1 cellular context compared by ENCODE assay signal in the genomic region with DNA sequence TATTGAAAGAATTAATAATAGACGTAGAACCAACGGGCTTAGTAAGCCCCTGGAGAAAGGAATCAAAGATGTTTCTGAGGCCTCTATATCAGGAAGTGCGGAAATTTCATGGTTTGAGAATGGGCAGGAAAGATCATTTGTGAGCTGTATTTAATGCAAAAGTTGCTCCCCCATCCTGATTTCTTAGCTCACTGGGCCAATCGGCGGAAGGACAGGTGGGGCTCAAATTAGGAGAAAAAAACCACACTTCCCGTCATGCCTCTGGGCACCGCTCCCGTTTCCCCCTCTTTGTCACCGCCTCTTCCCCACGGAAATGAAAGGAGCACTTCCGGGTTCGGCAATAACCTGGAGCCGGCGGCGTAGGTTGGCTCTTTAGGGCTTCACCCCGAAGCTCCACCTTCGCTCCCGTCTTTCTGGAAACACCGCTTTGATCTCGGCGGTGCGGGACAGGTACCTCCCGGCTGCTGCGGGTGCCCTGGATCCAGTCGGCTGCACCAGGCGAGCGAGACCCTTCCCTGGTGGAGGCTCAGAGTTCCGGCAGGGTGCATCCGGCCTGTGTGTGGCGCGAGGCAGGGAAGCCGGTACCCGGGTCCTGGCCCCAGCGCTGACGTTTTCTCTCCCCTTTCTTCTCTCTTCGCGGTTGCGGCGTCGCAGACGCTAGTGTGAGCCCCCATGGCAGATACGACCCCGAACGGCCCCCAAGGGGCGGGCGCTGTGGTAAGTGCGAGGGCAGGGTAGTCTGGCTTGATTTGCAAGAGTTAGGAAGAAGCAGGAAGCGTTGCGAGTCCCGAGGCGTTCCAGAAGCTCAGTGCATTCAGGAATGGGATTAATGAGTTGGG.
A peak's percentile ranks its signal among the peaks of the same experiment; 100 is the strongest.
TF ChIP-seq lines count a peak whose summit lies in the region.

A gene with protein sequence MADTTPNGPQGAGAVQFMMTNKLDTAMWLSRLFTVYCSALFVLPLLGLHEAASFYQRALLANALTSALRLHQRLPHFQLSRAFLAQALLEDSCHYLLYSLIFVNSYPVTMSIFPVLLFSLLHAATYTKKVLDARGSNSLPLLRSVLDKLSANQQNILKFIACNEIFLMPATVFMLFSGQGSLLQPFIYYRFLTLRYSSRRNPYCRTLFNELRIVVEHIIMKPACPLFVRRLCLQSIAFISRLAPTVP (plus strand): TSS at position 617 of the 839 bp plus-strand sequence. CDS start 56 bp downstream, at position 673.

TF ChIP-seq in HepG2, 621 proteins besides CTCF, POLR2A, EP300 and RAD21 (continued from another document and continues in another):
- TF ChIP-seq, protein P1, sequence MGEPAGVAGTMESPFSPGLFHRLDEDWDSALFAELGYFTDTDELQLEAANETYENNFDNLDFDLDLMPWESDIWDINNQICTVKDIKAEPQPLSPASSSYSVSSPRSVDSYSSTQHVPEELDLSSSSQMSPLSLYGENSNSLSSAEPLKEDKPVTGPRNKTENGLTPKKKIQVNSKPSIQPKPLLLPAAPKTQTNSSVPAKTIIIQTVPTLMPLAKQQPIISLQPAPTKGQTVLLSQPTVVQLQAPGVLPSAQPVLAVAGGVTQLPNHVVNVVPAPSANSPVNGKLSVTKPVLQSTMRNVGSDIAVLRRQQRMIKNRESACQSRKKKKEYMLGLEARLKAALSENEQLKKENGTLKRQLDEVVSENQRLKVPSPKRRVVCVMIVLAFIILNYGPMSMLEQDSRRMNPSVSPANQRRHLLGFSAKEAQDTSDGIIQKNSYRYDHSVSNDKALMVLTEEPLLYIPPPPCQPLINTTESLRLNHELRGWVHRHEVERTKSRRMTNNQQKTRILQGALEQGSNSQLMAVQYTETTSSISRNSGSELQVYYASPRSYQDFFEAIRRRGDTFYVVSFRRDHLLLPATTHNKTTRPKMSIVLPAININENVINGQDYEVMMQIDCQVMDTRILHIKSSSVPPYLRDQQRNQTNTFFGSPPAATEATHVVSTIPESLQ (CRISPR knock-in tag; conservative IDR thresholded peaks at IDR 0.05) = no peak
- 0 out of 2 replicates have a peak, but pooled peaks have one; percentile 69 for TF ChIP-seq DNMT1 (CRISPR knock-in tag; IDR thresholded peaks at IDR 0.05)
- TF ChIP-seq REPIN1 (CRISPR knock-in tag; IDR thresholded peaks at IDR 0.05; ENCODE audit: borderline replicate concordance, low read depth) = no peak
- TF ChIP-seq, protein P2, sequence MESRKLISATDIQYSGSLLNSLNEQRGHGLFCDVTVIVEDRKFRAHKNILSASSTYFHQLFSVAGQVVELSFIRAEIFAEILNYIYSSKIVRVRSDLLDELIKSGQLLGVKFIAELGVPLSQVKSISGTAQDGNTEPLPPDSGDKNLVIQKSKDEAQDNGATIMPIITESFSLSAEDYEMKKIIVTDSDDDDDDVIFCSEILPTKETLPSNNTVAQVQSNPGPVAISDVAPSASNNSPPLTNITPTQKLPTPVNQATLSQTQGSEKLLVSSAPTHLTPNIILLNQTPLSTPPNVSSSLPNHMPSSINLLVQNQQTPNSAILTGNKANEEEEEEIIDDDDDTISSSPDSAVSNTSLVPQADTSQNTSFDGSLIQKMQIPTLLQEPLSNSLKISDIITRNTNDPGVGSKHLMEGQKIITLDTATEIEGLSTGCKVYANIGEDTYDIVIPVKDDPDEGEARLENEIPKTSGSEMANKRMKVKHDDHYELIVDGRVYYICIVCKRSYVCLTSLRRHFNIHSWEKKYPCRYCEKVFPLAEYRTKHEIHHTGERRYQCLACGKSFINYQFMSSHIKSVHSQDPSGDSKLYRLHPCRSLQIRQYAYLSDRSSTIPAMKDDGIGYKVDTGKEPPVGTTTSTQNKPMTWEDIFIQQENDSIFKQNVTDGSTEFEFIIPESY (CRISPR knock-in tag; IDR thresholded peaks at IDR 0.05) = no peak
- no peak for TF ChIP-seq ZNF510 (CRISPR knock-in tag; IDR thresholded peaks at IDR 0.05; ENCODE audit: low read depth)
- no peak for TF ChIP-seq AGO1 (IDR thresholded peaks at IDR 0.05; ENCODE audit: low read depth, low read length, poor library complexity, severe bottlenecking)
- no peak for TF ChIP-seq ZNF205 (CRISPR knock-in tag; IDR thresholded peaks at IDR 0.05)
- peak; percentile 94 for TF ChIP-seq KAT8 (CRISPR knock-in tag; IDR thresholded peaks at IDR 0.05)
- TF ChIP-seq, protein P3, sequence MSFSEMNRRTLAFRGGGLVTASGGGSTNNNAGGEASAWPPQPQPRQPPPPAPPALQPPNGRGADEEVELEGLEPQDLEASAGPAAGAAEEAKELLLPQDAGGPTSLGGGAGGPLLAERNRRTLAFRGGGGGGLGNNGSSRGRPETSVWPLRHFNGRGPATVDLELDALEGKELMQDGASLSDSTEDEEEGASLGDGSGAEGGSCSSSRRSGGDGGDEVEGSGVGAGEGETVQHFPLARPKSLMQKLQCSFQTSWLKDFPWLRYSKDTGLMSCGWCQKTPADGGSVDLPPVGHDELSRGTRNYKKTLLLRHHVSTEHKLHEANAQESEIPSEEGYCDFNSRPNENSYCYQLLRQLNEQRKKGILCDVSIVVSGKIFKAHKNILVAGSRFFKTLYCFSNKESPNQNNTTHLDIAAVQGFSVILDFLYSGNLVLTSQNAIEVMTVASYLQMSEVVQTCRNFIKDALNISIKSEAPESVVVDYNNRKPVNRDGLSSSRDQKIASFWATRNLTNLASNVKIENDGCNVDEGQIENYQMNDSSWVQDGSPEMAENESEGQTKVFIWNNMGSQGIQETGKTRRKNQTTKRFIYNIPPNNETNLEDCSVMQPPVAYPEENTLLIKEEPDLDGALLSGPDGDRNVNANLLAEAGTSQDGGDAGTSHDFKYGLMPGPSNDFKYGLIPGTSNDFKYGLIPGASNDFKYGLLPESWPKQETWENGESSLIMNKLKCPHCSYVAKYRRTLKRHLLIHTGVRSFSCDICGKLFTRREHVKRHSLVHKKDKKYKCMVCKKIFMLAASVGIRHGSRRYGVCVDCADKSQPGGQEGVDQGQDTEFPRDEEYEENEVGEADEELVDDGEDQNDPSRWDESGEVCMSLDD (CRISPR knock-in tag; IDR thresholded peaks at IDR 0.05; ENCODE audit: borderline replicate concordance) = 0 out of 2 replicates have a peak, but pooled peaks have one; percentile 33
- no peak for TF ChIP-seq HNRNPUL1 (IDR thresholded peaks at IDR 0.05; ENCODE audit: low read depth, low read length)
- TF ChIP-seq IKZF1 (IDR thresholded peaks at IDR 0.05) = no peak
- TF ChIP-seq, protein P4, sequence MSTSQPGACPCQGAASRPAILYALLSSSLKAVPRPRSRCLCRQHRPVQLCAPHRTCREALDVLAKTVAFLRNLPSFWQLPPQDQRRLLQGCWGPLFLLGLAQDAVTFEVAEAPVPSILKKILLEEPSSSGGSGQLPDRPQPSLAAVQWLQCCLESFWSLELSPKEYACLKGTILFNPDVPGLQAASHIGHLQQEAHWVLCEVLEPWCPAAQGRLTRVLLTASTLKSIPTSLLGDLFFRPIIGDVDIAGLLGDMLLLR (CRISPR knock-in tag; IDR thresholded peaks at IDR 0.05) = no peak
- no peak for TF ChIP-seq ZNF7 (CRISPR knock-in tag; IDR thresholded peaks at IDR 0.05)
- no peak; the same call in 1 of the 2 replicates for TF ChIP-seq TCF7 (IDR thresholded peaks at IDR 0.05; ENCODE audit: low read depth)
- peak; percentile 19; the same call in 1 of the 2 replicates for TF ChIP-seq ZMAT3 (CRISPR knock-in tag; conservative IDR thresholded peaks at IDR 0.05)
- TF ChIP-seq ZFY (CRISPR knock-in tag; IDR thresholded peaks at IDR 0.05) = peak; percentile 84
- TF ChIP-seq KDM3A (CRISPR knock-in tag; IDR thresholded peaks at IDR 0.05; ENCODE audit: low read depth) = peak; percentile 24; the same call in 1 of the 2 replicates
- TF ChIP-seq, protein P5, sequence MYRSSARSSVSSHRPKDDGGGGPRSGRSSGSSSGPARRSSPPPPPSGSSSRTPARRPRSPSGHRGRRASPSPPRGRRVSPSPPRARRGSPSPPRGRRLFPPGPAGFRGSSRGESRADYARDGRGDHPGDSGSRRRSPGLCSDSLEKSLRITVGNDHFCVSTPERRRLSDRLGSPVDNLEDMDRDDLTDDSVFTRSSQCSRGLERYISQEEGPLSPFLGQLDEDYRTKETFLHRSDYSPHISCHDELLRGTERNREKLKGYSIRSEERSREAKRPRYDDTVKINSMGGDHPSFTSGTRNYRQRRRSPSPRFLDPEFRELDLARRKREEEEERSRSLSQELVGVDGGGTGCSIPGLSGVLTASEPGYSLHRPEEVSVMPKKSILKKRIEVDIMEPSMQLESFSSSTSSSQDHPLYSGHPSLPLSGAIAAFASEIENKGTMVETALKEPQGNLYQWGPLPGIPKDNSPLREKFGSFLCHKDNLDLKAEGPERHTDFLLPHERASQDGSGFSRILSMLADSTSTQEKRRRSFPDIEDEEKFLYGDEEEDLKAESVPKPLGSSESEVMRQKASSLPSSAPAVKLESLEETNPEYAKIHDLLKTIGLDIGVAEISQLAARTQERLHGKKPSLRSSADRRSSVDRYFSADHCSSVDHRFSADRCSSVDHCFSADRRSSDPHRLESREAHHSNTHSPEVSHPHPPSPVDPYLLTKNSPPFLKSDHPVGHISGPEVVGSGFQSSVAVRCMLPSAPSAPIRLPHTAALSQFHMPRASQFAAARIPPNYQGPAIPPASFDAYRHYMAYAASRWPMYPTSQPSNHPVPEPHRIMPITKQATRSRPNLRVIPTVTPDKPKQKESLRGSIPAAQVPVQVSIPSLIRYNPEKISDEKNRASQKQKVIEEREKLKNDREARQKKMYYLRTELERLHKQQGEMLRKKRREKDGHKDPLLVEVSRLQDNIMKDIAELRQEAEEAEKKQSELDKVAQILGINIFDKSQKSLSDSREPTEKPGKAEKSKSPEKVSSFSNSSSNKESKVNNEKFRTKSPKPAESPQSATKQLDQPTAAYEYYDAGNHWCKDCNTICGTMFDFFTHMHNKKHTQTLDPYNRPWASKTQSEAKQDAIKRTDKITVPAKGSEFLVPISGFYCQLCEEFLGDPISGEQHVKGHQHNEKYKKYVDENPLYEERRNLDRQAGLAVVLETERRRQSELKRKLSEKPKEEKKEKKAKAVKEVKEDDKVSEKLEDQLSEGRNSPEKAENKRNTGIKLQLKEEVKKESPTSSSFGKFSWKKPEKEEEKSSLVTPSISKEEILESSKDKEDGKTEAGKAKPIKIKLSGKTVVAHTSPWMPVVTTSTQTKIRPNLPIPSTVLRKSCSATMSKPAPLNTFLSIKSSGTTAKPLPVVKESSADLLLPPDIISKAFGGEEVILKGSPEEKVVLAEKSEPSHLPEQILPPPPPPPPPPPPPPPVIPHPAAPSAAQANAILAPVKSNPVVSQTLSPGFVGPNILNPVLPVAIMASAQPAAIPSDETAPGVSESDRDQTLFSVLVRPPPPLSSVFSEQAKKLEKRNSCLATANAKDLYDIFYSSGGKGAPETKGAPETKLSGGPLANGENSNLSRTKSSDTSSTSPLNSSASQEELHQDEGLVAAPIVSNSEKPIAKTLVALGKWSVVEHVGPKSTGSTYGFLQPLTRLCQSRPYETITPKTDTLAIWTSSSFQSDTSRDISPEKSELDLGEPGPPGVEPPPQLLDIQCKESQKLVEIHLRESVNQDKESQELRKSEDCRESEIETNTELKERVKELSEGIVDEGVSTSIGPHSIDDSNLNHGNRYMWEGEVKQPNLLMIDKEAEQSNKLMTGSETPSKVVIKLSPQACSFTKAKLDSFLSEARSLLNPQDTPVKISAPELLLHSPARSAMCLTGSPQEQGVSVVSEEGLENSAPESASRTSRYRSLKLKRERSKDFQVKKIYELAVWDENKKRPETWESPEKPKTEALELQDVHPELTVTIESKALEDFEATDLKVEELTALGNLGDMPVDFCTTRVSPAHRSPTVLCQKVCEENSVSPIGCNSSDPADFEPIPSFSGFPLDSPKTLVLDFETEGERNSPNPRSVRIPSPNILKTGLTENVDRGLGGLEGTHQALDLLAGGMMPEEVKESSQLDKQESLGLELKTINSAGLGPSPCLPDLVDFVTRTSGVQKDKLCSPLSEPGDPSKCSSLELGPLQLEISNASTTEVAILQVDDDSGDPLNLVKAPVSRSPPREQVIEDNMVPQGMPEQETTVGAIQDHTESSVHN (CRISPR knock-in tag; IDR thresholded peaks at IDR 0.05) = peak; percentile 67; the same call in 1 of the 2 replicates
- TF ChIP-seq, protein P6, sequence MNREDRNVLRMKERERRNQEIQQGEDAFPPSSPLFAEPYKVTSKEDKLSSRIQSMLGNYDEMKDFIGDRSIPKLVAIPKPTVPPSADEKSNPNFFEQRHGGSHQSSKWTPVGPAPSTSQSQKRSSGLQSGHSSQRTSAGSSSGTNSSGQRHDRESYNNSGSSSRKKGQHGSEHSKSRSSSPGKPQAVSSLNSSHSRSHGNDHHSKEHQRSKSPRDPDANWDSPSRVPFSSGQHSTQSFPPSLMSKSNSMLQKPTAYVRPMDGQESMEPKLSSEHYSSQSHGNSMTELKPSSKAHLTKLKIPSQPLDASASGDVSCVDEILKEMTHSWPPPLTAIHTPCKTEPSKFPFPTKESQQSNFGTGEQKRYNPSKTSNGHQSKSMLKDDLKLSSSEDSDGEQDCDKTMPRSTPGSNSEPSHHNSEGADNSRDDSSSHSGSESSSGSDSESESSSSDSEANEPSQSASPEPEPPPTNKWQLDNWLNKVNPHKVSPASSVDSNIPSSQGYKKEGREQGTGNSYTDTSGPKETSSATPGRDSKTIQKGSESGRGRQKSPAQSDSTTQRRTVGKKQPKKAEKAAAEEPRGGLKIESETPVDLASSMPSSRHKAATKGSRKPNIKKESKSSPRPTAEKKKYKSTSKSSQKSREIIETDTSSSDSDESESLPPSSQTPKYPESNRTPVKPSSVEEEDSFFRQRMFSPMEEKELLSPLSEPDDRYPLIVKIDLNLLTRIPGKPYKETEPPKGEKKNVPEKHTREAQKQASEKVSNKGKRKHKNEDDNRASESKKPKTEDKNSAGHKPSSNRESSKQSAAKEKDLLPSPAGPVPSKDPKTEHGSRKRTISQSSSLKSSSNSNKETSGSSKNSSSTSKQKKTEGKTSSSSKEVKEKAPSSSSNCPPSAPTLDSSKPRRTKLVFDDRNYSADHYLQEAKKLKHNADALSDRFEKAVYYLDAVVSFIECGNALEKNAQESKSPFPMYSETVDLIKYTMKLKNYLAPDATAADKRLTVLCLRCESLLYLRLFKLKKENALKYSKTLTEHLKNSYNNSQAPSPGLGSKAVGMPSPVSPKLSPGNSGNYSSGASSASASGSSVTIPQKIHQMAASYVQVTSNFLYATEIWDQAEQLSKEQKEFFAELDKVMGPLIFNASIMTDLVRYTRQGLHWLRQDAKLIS (CRISPR knock-in tag; IDR thresholded peaks at IDR 0.05) = no peak
- no peak for TF ChIP-seq MEF2D (CRISPR knock-in tag; IDR thresholded peaks at IDR 0.05)
- TF ChIP-seq ZNF329 (CRISPR knock-in tag; IDR thresholded peaks at IDR 0.05; ENCODE audit: low read depth) = 0 out of 2 replicates have a peak, but pooled peaks have one; percentile 31
- TF ChIP-seq ZNF230 (CRISPR knock-in tag; IDR thresholded peaks at IDR 0.05) = peak; percentile 54
- TF ChIP-seq ZNF772 (CRISPR knock-in tag; IDR thresholded peaks at IDR 0.05) = no peak; the same call in 1 of the 2 replicates
- TF ChIP-seq, protein P7, sequence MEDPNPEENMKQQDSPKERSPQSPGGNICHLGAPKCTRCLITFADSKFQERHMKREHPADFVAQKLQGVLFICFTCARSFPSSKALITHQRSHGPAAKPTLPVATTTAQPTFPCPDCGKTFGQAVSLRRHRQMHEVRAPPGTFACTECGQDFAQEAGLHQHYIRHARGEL (CRISPR knock-in tag; IDR thresholded peaks at IDR 0.05) = no peak
- no peak for TF ChIP-seq SIN3B (IDR thresholded peaks at IDR 0.05; ENCODE audit: low read length)
- TF ChIP-seq MED13 (CRISPR knock-in tag; IDR thresholded peaks at IDR 0.05) = 0 out of 2 replicates have a peak, but pooled peaks have one; percentile 17
- TF ChIP-seq CHD4 (IDR thresholded peaks at IDR 0.05; ENCODE audit: borderline replicate concordance, low read length) = peak; percentile 65; the same call in 1 of the 2 replicates
